ENCODE assay signal across 16 cellular contexts in the genomic region with DNA sequence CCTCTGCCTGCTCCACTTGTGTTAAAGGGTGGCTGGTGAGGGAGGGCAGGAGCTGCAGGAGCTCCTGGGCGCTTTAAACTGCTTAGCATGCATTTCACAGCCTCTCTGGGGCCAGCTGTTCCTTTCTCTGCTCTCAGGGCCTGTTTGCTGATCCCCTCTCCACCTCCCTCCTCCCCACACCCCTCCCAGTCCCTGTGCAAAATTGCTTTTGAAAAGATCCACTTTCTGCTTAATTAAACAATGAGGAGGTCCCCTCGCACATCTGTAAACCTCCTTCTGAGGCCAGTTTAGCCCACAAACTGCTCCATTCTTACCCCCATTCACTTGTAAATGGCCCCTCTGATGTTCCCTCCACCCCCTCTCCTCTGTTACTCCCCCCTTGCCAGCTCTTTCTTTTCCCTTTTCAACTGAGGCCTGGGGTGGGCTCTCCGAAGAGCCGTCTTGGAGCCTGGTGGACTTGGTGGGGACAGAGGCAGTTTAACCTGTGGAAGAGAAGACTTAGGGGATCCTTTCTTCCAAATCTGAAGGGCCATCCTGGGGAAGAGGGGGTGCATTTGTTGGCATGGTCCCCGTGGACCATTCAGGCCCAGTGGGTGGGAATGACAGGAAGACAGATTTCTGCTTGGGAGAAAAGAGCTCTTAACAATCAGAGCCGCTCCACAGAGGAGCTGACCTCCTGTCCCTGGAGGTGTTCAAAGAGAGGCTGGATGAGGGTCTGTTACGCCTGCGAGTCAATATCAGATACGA. TPM values are rescaled to one million over a fixed set of nuclear protein-coding genes. Genes with fewer than 3 reads are reported as not detected.
DNase-seq lines count a peak whose midpoint lies in the region; ATAC-seq lines count a peak whose summit lies in the region.
"Had no signal": no experiment of that assay in that cellular context is flagged by ENCODE, and none has a peak within 500 bp of the region (broad histone marks: within the 10 kb centered on the region; RNA-seq: fewer than 3 reads in every experiment).

No MANE protein-coding gene starts in this region.

- DNase-seq in NCI-H1105 treated with DMSO at 0.1 percent for 48 hours (lab: John Stamatoyannopoulos, UW) (peak; percentile 15), NCI-H1105 (lab: John Stamatoyannopoulos, UW) (no peak), anterior cingulate cortex (lab: John Stamatoyannopoulos, UW) (peak in 35 of 58 donors; percentile 22 to 74 (median 55)), medulla oblongata (ENCODE audit: extremely low spot score) (peak; percentile 74), cerebellum (ENCODE audit: low spot score) (no peak)
- DNase-seq in natural killer cell treated with Interleukin-12 subunit alpha and Interleukin-12 subunit beta and Interleukin-15 and Interleukin-18, amount 100 ng/mL, for 72 hours (ENCODE audit: low spot score), result no peak
- DNase-seq: activated gamma-delta T cell treated with Interleukin-2 at 50 U/mL for 16 hours; CD4-positive, CD25-positive, alpha-beta regulatory T cell; foreskin fibroblast; GDM1; OCI-M1; stimulated activated naive CD4-positive, alpha-beta T cell had no signal

- no peaks in the 10 kb centered on the region for H3K36me3 Mint-ChIP-seq in natural killer cell treated with Interleukin-12 subunit alpha and Interleukin-12 subunit beta and Interleukin-15 and Interleukin-18, amount 100 ng/mL, for 72 hours

- no peaks in the 10 kb centered on the region for H3K9me3 Mint-ChIP-seq in natural killer cell treated with Interleukin-12 subunit alpha and Interleukin-12 subunit beta and Interleukin-15 and Interleukin-18, amount 100 ng/mL, for 72 hours

- H3K27ac Mint-ChIP-seq in natural killer cell treated with Interleukin-12 subunit alpha and Interleukin-12 subunit beta and Interleukin-15 and Interleukin-18, amount 100 ng/mL, for 72 hours, result no peak overlapping the region
- H3K27ac Mint-ChIP-seq: CD4-positive, CD25-positive, alpha-beta regulatory T cell had no signal

- no peaks in the 10 kb centered on the region for H3K27me3 Mint-ChIP-seq in natural killer cell treated with Interleukin-12 subunit alpha and Interleukin-12 subunit beta and Interleukin-15 and Interleukin-18, amount 100 ng/mL, for 72 hours
- H3K27me3 Mint-ChIP-seq: CD4-positive, CD25-positive, alpha-beta regulatory T cell had no signal

- peaks cover 0 to 7% of the 10 kb centered on the region in 2 donors for H3K4me1 Mint-ChIP-seq in natural killer cell treated with Interleukin-12 subunit alpha and Interleukin-12 subunit beta and Interleukin-15 and Interleukin-18, amount 100 ng/mL, for 72 hours (ENCODE audit: low read depth in 2 of 2)

- H3K4me3 Mint-ChIP-seq in natural killer cell treated with Interleukin-12 subunit alpha and Interleukin-12 subunit beta and Interleukin-15 and Interleukin-18, amount 100 ng/mL, for 72 hours, result no peak overlapping the region
- H3K4me3 Mint-ChIP-seq: CD4-positive, CD25-positive, alpha-beta regulatory T cell had no signal

- no peak for ATAC-seq in natural killer cell treated with Interleukin-12 subunit alpha and Interleukin-12 subunit beta and Interleukin-15 and Interleukin-18, amount 100 ng/mL, for 72 hours
- ATAC-seq in HG03460 (IDR thresholded peaks at IDR 0.05; ENCODE audit: unreplicated experiment), result no peak
- no peak for ATAC-seq in GM18907 (IDR thresholded peaks at IDR 0.05; ENCODE audit: unreplicated experiment)
- ATAC-seq: body of pancreas, sciatic nerve had no signal

RNA-seq across cellular contexts. Expression of a gene that starts 12.0 kb away (rescaled TPM):
- total RNA-seq in cerebellum, result 13.3 TPM
- 10 to 100 TPM; 83.6 to 89.4 TPM for total RNA-seq in natural killer cell treated with Interleukin-12 subunit alpha and Interleukin-12 subunit beta and Interleukin-15 and Interleukin-18, amount 100 ng/mL, for 72 hours

RNA-seq across cellular contexts. Expression of a gene that starts 37.5 kb away (rescaled TPM):
- 11.5 TPM for total RNA-seq in cerebellum
- 1 to 10 TPM; 7.4 TPM for total RNA-seq in natural killer cell treated with Interleukin-12 subunit alpha and Interleukin-12 subunit beta and Interleukin-15 and Interleukin-18, amount 100 ng/mL, for 72 hours

RNA-seq across cellular contexts. Expression of a gene that starts 42.9 kb away (rescaled TPM):
- total RNA-seq in cerebellum, result 20.1 TPM
- 10 to 100 TPM; 23.5 to 32.3 TPM for total RNA-seq in natural killer cell treated with Interleukin-12 subunit alpha and Interleukin-12 subunit beta and Interleukin-15 and Interleukin-18, amount 100 ng/mL, for 72 hours

Comparison
In these comparisons a context has a peak if more than half of its experiments do, and no peak if none do; other contexts are left out.
1. DNase-seq: peak in NCI-H1105 treated with DMSO at 0.1 percent for 48 hours (single experiment), anterior cingulate cortex (35 of 58) and medulla oblongata (single experiment); none in NCI-H1105 (single experiment), cerebellum (single experiment) and natural killer cell treated with Interleukin-12 subunit alpha and Interleukin-12 subunit beta and Interleukin-15 and Interleukin-18, amount 100 ng/mL, for 72 hours (single experiment).